Comparison of ENCODE assay signal across 24 cellular contexts in the genomic region with DNA sequence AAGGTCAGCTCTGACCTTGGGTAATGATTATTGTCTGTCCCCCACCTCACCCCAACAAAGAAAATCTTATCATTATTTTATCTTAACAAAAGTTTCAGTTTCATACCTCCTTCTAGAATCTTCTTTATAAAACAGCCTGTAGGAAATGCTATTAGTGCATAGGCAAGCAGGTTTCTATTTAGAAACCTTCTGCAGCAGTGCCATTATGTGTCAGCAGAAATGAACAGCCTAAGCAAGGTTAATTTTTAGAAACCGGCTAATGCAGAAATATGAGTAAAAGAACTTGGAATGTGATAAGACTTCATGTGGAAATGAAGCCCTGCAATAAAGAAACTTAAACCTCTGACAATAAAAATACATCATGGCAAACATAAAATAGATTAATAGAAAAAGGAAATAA.
"Had no signal": no experiment of that assay in that cellular context is flagged by ENCODE, and none has a peak within 500 bp of the region (broad histone marks: within the 10 kb centered on the region; RNA-seq: fewer than 3 reads in every experiment).

No MANE protein-coding gene starts in this region.

- H3K9me3 ChIP-seq: right atrium auricular region, suprapubic skin, transverse colon, upper lobe of right lung, uterus had no signal

- H3K4me3 ChIP-seq: coronary artery, heart right ventricle, left lung, neural progenitor cell, right atrium auricular region, suprapubic skin, transverse colon, upper lobe of right lung, uterus had no signal

- H3K27ac ChIP-seq: coronary artery, heart right ventricle, left lung, neural progenitor cell, parathyroid adenoma, right atrium auricular region, suprapubic skin, transverse colon, upper lobe of right lung, uterus had no signal

- H3K27me3 ChIP-seq: heart right ventricle, left lung, neural progenitor cell, right atrium auricular region, suprapubic skin, transverse colon, upper lobe of right lung, uterus had no signal

- H3K36me3 ChIP-seq: heart right ventricle, left lung, neural progenitor cell, right atrium auricular region, suprapubic skin, transverse colon, upper lobe of right lung, uterus had no signal

- DNase-seq: dermis blood vessel endothelial cell; foreskin melanocyte; glutamatergic neuron; heart right ventricle; hippocampal formation; left cardiac atrium; left lung; mesendoderm; midbrain; naive thymus-derived CD4-positive, alpha-beta T cell; stimulated activated CD4-positive, alpha-beta T cell treated with anti-CD3 and anti-CD28 coated beads, Interleukin-15, amount 100 ng/mL, for 24 hours; stimulated activated CD4-positive, alpha-beta T cell treated with anti-CD3 and anti-CD28 coated beads, Interleukin-2, amount 100 ng/mL, for 48 hours; stimulated activated CD8-positive, alpha-beta memory T cell treated with anti-CD3 and anti-CD28 coated beads, Interleukin-4, amount 100 ng/mL, for 48 hours; stimulated activated naive CD4-positive, alpha-beta T cell; stimulated activated naive CD8-positive, alpha-beta T cell treated with anti-CD3 and anti-CD28 coated beads, Interleukin-15, amount 100 ng/mL, for 72 hours; transverse colon; upper lobe of right lung; uterus had no signal

- H2AFZ ChIP-seq: neural progenitor cell, parathyroid adenoma had no signal

- H3K9ac ChIP-seq: neural progenitor cell, parathyroid adenoma had no signal

- ATAC-seq: heart right ventricle; left cardiac atrium; left lung; naive thymus-derived CD4-positive, alpha-beta T cell; sciatic nerve; stimulated activated naive CD8-positive, alpha-beta T cell treated with anti-CD3 and anti-CD28 coated beads, Interleukin-15, amount 100 ng/mL, for 72 hours; upper lobe of right lung had no signal

- H3K79me2 ChIP-seq: parathyroid adenoma had no signal

- H3K4me1 ChIP-seq: heart right ventricle, left lung, neural progenitor cell, parathyroid adenoma, right atrium auricular region, suprapubic skin, transverse colon, upper lobe of right lung, uterus had no signal

- H3K4me2 ChIP-seq: neural progenitor cell had no signal
